8 cellular contexts compared by ENCODE assay signal in genomic region chr14:70600382-70601157, GRCh38. TPM values are rescaled to one million over a fixed set of nuclear protein-coding genes. Genes with fewer than 3 reads are reported as not detected.
DNase-seq lines count a peak whose midpoint lies in the region; ATAC-seq, FAIRE-seq and TF ChIP-seq lines count a peak whose summit lies in the region.

Gene MED6, minus strand, starts transcription at chr14:70600655. Its CDS starts 18 bp downstream, at chr14:70600637.

- H3K9me3 ChIP-seq in CD8-positive, alpha-beta T cell (ENCODE audit: low read length), result no peaks in the 10 kb centered on the region
- H3K9me3 ChIP-seq in HUES48 (ENCODE audit: control insufficient read depth, insufficient read depth, low read length), result no peaks in the 10 kb centered on the region
- no peaks in the 10 kb centered on the region for H3K9me3 ChIP-seq in H1 (ENCODE audit: insufficient read depth in 2 of 2, low read depth in 1 of 2, low read length in 1 of 2)

- no peak within 1 kb of the TSS for H2BK20ac ChIP-seq in H1 (ENCODE audit: low read length)

- peaks cover 24% of the 10 kb centered on the region for H3K36me3 Mint-ChIP-seq in CD8-positive, alpha-beta T cell
- H3K36me3 Mint-ChIP-seq in memory B cell, result peaks cover 3% of the 10 kb centered on the region

- peak within 1 kb of the TSS; percentile 99 for H3K4me3 ChIP-seq in CD8-positive, alpha-beta T cell (ENCODE audit: low read depth, low read length)
- H3K4me3 ChIP-seq in HUES48 (ENCODE audit: low read depth, low read length), result peak within 1 kb of the TSS; percentile 99
- H3K4me3 ChIP-seq in H1 (ENCODE audit: extremely low read depth in 1 of 4, insufficient read depth in 2 of 4, low read depth in 3 of 4, low read length in 4 of 4), result peak within 1 kb of the TSS; percentile 90 to 99 (median 97)

- no peak for TF ChIP-seq CTCF in CD8-positive, alpha-beta T cell (IDR thresholded peaks at IDR 0.05)
- TF ChIP-seq CTCF in GM20000 (IDR thresholded peaks at IDR 0.05; ENCODE audit: extremely low read depth, missing control alignments) (no peak), H1 (IDR thresholded peaks at IDR 0.05; ENCODE audit: control extremely low read depth in 1 of 3, insufficient read depth in 1 of 3, low read depth in 1 of 3, low read length in 3 of 3) (no peak)

- peak within 1 kb of the TSS; percentile 42 for H4K5ac ChIP-seq in H1 (ENCODE audit: insufficient read length, low read depth, low read length)

- no peak within 1 kb of the TSS for H2BK15ac ChIP-seq in H1 (ENCODE audit: low read length)

- peak within 1 kb of the TSS; percentile 57 for H4K91ac ChIP-seq in H1 (replicated peaks; ENCODE audit: insufficient read length, low read length)

- peaks cover 30% of the 10 kb centered on the region for H3K4me1 Mint-ChIP-seq in CD8-positive, alpha-beta T cell (ENCODE audit: low read depth)
- H3K4me1 Mint-ChIP-seq in memory B cell, result peaks cover 21% of the 10 kb centered on the region

- intact Hi-C loops in CD8-positive, alpha-beta T cell (cut with DNase I, micrococcal nuclease), result loop anchor here (1.0 to 10.0 kb wide), 13 partner anchors 40 to 1202 kb away; partner anchors contain the start of genes COX16 (in 2 of the 2), TTC9 (in 2 of the 2), ERH (in 1 of the 2) and MAP3K9 (in 1 of the 2)

- H2AK5ac ChIP-seq in H1 (ENCODE audit: low read depth, low read length), result no peak within 1 kb of the TSS

- H3K4me1 ChIP-seq in CD8-positive, alpha-beta T cell (ENCODE audit: insufficient read depth, low read length), result peaks cover 20% of the 10 kb centered on the region
- H3K4me1 ChIP-seq in HUES48 (ENCODE audit: control insufficient read depth, insufficient read depth, low read length), result peaks cover 10% of the 10 kb centered on the region; the same call in 1 of the 2 replicates
- peaks cover 0 to 3% (median 1%) of the 10 kb centered on the region in 4 experiments; a peak in 4 of 7 replicates for H3K4me1 ChIP-seq in H1 (replicated peaks in 1 of 4; ENCODE audit: control insufficient read depth in 3 of 4, insufficient read depth in 4 of 4, low read length in 3 of 4)

- peak within 1 kb of the TSS; percentile 64 for H3K18ac ChIP-seq in H1 (ENCODE audit: extremely low read depth, low read length)

- WGBS in H1 (ENCODE audit: extremely low coverage in 1 of 2, insufficient coverage in 1 of 2, insufficient read length in 1 of 2, insufficient replicate concordance in 2 of 2, low coverage in 1 of 2, low lambda C conversion rate in 2 of 2, missing lambda C conversion rate in 1 of 2), 2 experiments, result 4% methylated on average over 30 of the region's 43 CpGs; no CpG with 5 or more reads in 1 of the 2 experiments

- CTCF ChIA-PET in CD8-positive, alpha-beta T cell (lab: Charles Lee), result interaction anchor here (0.7 to 2.0 kb wide), 3 partner anchors 22 to 953 kb away, joined by 3 to 9 read pairs (median 4); no protein-coding TSS in a partner anchor
- CTCF ChIA-PET in H1 (lab: Charles Lee; ENCODE audit: partially characterized antibody), result interaction anchor here (0.6 to 1.5 kb wide), 7 partner anchors 13 to 572 kb away, joined by 3 to 4 read pairs (median 3); no protein-coding TSS in a partner anchor

- no peak within 1 kb of the TSS for H3K4ac ChIP-seq in H1 (replicated peaks; ENCODE audit: insufficient read length, low read depth, low read length)

- peaks cover 2% of the 10 kb centered on the region; the same call in 1 of the 2 replicates for H3K23me2 ChIP-seq in H1 (ENCODE audit: low read depth, low read length)

- H3K27ac ChIP-seq in CD8-positive, alpha-beta T cell (ENCODE audit: low read depth, low read length), result peak within 1 kb of the TSS; percentile 92
- H3K27ac ChIP-seq in HUES48 (ENCODE audit: low read depth, low read length) (peak within 1 kb of the TSS; percentile 71), H1 (ENCODE audit: low read depth, low read length) (peak within 1 kb of the TSS; percentile 79)

- H3K27me3 Mint-ChIP-seq in CD8-positive, alpha-beta T cell (ENCODE audit: low read depth), result no peaks in the 10 kb centered on the region
- H3K27me3 Mint-ChIP-seq in memory B cell, result peaks cover 1% of the 10 kb centered on the region

- peaks cover 17 to 49% of the 10 kb centered on the region in 2 experiments for H3K79me2 ChIP-seq in H1 (ENCODE audit: control insufficient read depth in 1 of 2, insufficient read depth in 2 of 2, low read length in 2 of 2)

- no peaks in the 10 kb centered on the region for H3K9me3 Mint-ChIP-seq in CD8-positive, alpha-beta T cell
- H3K9me3 Mint-ChIP-seq in memory B cell, result no peaks in the 10 kb centered on the region

- H3K36me3 ChIP-seq in CD8-positive, alpha-beta T cell (ENCODE audit: insufficient read depth, low read length), result peaks cover 9% of the 10 kb centered on the region
- H3K36me3 ChIP-seq in HUES48 (ENCODE audit: control insufficient read depth, insufficient read depth, low read length) (peaks cover 13% of the 10 kb centered on the region), H1 (ENCODE audit: control insufficient read depth in 2 of 4, insufficient read depth in 4 of 4, low read length in 3 of 4) (peaks cover under 1 to 6% (median 4%) of the 10 kb centered on the region in 4 experiments; a peak in 6 of 8 replicates)

- peaks cover 0 to 2% of the 10 kb centered on the region in 2 experiments for H4K20me1 ChIP-seq in H1 (replicated peaks in 1 of 2; ENCODE audit: control insufficient read depth in 1 of 2, insufficient read depth in 2 of 2, low read length in 2 of 2)

- peak within 1 kb of the TSS; percentile 35 to 66 for H3K4me2 ChIP-seq in H1 (ENCODE audit: insufficient read depth in 1 of 2, low read depth in 2 of 2, low read length in 2 of 2)

- FAIRE-seq in H1 (lab: Jason Lieb, UNC), result peak; percentile 32

- peak within 1 kb of the TSS; percentile 90 for H3K9ac ChIP-seq in HUES48 (ENCODE audit: low read depth, low read length)
- peak within 1 kb of the TSS; percentile 84 to 99 (median 88) for H3K9ac ChIP-seq in H1 (replicated peaks in 1 of 4; ENCODE audit: extremely low read depth in 1 of 4, low read depth in 3 of 4, low read length in 3 of 4)

- TF ChIP-seq RAD21 in H1 (IDR thresholded peaks at IDR 0.05 in 1 of 2, conservative IDR thresholded peaks at IDR 0.05 in 1 of 2; ENCODE audit: low read depth in 2 of 2, low read length in 2 of 2), result no peak

- no peak within 1 kb of the TSS for H3K23ac ChIP-seq in H1 (ENCODE audit: insufficient read length)

- H3K4me3 Mint-ChIP-seq in CD8-positive, alpha-beta T cell, result peak within 1 kb of the TSS; percentile 99
- peak within 1 kb of the TSS; percentile 90 for H3K4me3 Mint-ChIP-seq in memory B cell

- peak; percentile 55 to 89 for TF ChIP-seq POLR2A in H1 (IDR thresholded peaks at IDR 0.05; ENCODE audit: control extremely low read depth in 1 of 2, low read depth in 2 of 2, low read length in 2 of 2)

- peak within 1 kb of the TSS; percentile 35; the same call in 1 of the 2 replicates for H4K8ac ChIP-seq in H1 (ENCODE audit: extremely low read depth, insufficient read depth, low read length)

- peak within 1 kb of the TSS; percentile 99 for H3K27ac Mint-ChIP-seq in CD8-positive, alpha-beta T cell
- peak within 1 kb of the TSS; percentile 98 for H3K27ac Mint-ChIP-seq in memory B cell

- peak within 1 kb of the TSS; percentile 84 for H2BK5ac ChIP-seq in H1 (ENCODE audit: low read depth, low read length)

- H3K27me3 ChIP-seq in CD8-positive, alpha-beta T cell (ENCODE audit: insufficient read depth, low read length), result no peaks in the 10 kb centered on the region
- H3K27me3 ChIP-seq in HUES48 (ENCODE audit: control insufficient read depth, insufficient read depth, low read length) (no peaks in the 10 kb centered on the region), H1 (replicated peaks in 1 of 4; ENCODE audit: control insufficient read depth in 3 of 4, extremely low read depth in 1 of 4, insufficient read depth in 3 of 4, low read length in 3 of 4) (no peaks in the 10 kb centered on the region)

- H3K14ac ChIP-seq in H1 (ENCODE audit: insufficient read length), result no peak within 1 kb of the TSS

- POLR2A ChIA-PET in CD8-positive, alpha-beta T cell (lab: Charles Lee), result interaction anchor here (0.5 to 1.2 kb wide), 3 partner anchors 41 to 198 kb away, joined by 3 to 5 read pairs (median 3); partner anchors contain the start of gene TTC9
- POLR2A ChIA-PET in H1 (lab: Charles Lee; ENCODE audit: partially characterized antibody), result interaction anchor here (0.6 to 1.7 kb wide), 10 partner anchors 9 to 307 kb away, joined by 3 to 6 read pairs (median 3); partner anchors contain the start of genes PCNX1 and TTC9

- peak; percentile 83 to 95 (median 92) for DNase-seq in CD8-positive, alpha-beta T cell
- DNase-seq in GM20000 (ENCODE audit: low spot score), result peak; percentile 89
- DNase-seq in NOMO-1 treated with dmso at 0.1 percent for 144 hours (lab: John Stamatoyannopoulos, UW; ENCODE audit: unreplicated experiment), result peak; percentile 97
- peak; percentile 82 to 88 for DNase-seq in activated CD8-positive, alpha-beta memory T cell treated with anti-CD3 and anti-CD28 coated beads for 4 hours (ENCODE audit: low read depth in 2 of 2)
- peak; percentile 63 to 91 for DNase-seq in H1 (ENCODE audit: low read depth in 1 of 2, low spot score in 2 of 2)
- DNase-seq in memory B cell (ENCODE audit: low spot score in 2 of 2), result peak; percentile 74 to 80
- peak; percentile 82 to 87 (median 87) for DNase-seq in stimulated activated CD4-positive, alpha-beta T cell treated with anti-CD3 and anti-CD28 coated beads, TNF-alpha, amount 100 ng/mL, for 48 hours (ENCODE audit: low read depth in 3 of 3)

- H2BK120ac ChIP-seq in H1 (replicated peaks; ENCODE audit: low read depth, low read length), result no peak within 1 kb of the TSS

- peaks cover 5% of the 10 kb centered on the region; the same call in 1 of the 2 replicates for H3K79me1 ChIP-seq in H1 (ENCODE audit: low read depth, low read length)

- H2BK12ac ChIP-seq in H1 (ENCODE audit: low read depth, low read length), result no peak within 1 kb of the TSS; the same call in 1 of the 2 replicates

- peak within 1 kb of the TSS; percentile 97 for H2AFZ ChIP-seq in H1 (ENCODE audit: low read length)

- TF ChIP-seq EP300 in H1 (IDR thresholded peaks at IDR 0.05; ENCODE audit: borderline replicate concordance in 1 of 2, low read depth in 2 of 2, low read length in 2 of 2), result no peak

- no peak within 1 kb of the TSS for H3K56ac ChIP-seq in H1 (replicated peaks; ENCODE audit: insufficient read length, low read depth, low read length)

- peak; percentile 100 for ATAC-seq in CD8-positive, alpha-beta T cell
- peak; percentile 99 for ATAC-seq in memory B cell (ENCODE audit: low read depth)

TF ChIP-seq in H1, 55 proteins besides CTCF, POLR2A, EP300 and RAD21 (continues in another document):
- TF ChIP-seq YY1 (IDR thresholded peaks at IDR 0.05; ENCODE audit: low read depth, low read length), result peak; percentile 97

RNA-seq across cellular contexts. Expression of gene MED6, which starts in this region (rescaled TPM):
- 100 to 1,000 TPM; 116 to 119 TPM for total RNA-seq in CD8-positive, alpha-beta T cell
- 39.7 and 43.7 TPM in 2 replicates for total RNA-seq in H1 (2021; fragmentation: NEBNext Ultra II Directional; extraction: Animal tissue kit (Norgen Biotek cat#: 25700))
- 16.9 and 33.1 TPM in 2 replicates for polyA plus RNA-seq in H1 (2011; rRNA removed)
- polyA plus RNA-seq in H1 (2011; cell fraction: cytosol; rRNA removed), result 32.9 TPM
- 9.8 TPM for polyA plus RNA-seq in H1 (2011; cell fraction: nucleus; rRNA removed)
- 28.3 to 63.3 TPM (median 37.4 TPM) in 4 replicates for polyA plus RNA-seq in H1 (2012, experiment 1 of 2)
- 9.6 TPM for polyA plus RNA-seq in H1 (2012, experiment 2 of 2)
- polyA plus RNA-seq in H1 (2013, experiment 1 of 2), result 23.9 TPM
- 27.0 TPM for polyA plus RNA-seq in H1 (2013, experiment 2 of 2)
- 48.1 and 52.7 TPM in 2 replicates for polyA minus RNA-seq in H1 (2011; rRNA and poly(A)+ RNA removed)
- polyA minus RNA-seq in H1 (2011; cell fraction: cytosol; rRNA and poly(A)+ RNA removed), result 17.2 TPM
- polyA minus RNA-seq in H1 (2011; cell fraction: nucleus; rRNA and poly(A)+ RNA removed), result 97.1 TPM

Comparison
In these comparisons a context has a peak if more than half of its experiments do, and no peak if none do; other contexts are left out.
1. Peak in every context shown above with its lines: DNase-seq, ATAC-seq, H3K4me3 ChIP-seq and H3K27ac ChIP-seq.